ENCODE assay signal across 1 cellular context in the genomic region with DNA sequence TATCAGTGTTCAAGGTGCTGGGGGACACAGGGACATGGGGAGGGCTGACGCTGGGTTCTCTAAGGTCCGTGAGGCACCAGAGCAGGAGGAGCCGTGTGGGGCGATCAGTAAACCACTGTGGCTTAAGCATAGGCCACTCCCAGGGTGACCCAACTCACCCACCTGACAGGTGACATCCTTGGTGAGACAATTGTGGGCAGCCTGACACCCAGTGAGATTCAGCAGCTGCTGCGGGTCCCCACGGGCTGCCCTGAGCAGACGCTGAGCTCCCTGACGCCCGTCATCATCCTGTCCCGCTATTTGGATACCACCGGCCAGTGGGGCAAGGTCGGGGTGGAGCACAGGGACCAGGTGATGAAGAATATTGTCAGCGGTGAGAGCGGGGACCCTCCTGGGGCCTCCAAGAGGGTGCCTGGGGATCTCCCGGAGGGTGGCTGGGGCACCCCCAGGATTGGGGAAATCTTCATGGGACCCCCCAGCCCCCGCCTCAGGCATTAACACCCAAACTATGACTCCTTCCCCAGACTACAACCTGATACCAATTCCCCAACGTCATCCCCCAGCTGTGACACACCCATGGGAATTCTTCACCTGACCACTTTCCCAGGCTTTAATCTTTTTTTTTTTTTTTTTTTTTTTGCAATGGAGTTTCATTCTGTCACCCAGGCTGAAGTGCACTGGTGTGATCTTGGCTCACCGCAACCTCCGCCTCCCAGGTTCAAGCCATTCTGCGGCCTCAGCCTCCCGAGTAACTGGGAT.
TF ChIP-seq lines count a peak whose summit lies in the region.

No MANE protein-coding gene starts in this region.

TF ChIP-seq in GM12878, 131 proteins besides CTCF, POLR2A, EP300 and RAD21:
- TF ChIP-seq TCF12 (IDR thresholded peaks at IDR 0.05; ENCODE audit: low read depth, low read length) (0 out of 2 replicates have a peak, but pooled peaks have one; percentile 43), MEF2B (IDR thresholded peaks at IDR 0.05; ENCODE audit: partially characterized antibody, poor library complexity, severe bottlenecking) (peak; percentile 69), NRF1 (conservative IDR thresholded peaks at IDR 0.05; ENCODE audit: low read depth, low read length) (no peak), JUND (IDR thresholded peaks at IDR 0.05; ENCODE audit: low read depth, low read length) (no peak), SUPT20H (IDR thresholded peaks at IDR 0.05; ENCODE audit: borderline replicate concordance, control insufficient read depth, low read depth, low read length) (no peak), RUNX3 (IDR thresholded peaks at IDR 0.05; ENCODE audit: low read length) (no peak), ETV6 (conservative IDR thresholded peaks at IDR 0.05 in 1 of 2, IDR thresholded peaks at IDR 0.05 in 1 of 2; ENCODE audit: borderline replicate concordance in 1 of 2, low read depth in 1 of 2) (no peak), SIX5 (IDR thresholded peaks at IDR 0.05; ENCODE audit: low read depth, low read length, severe bottlenecking) (no peak), HDAC2 (IDR thresholded peaks at IDR 0.05) (no peak), GATAD2B (conservative IDR thresholded peaks at IDR 0.05; ENCODE audit: low read depth) (0 out of 2 replicates have a peak, but pooled peaks have one; percentile 17), MYB (IDR thresholded peaks at IDR 0.05; ENCODE audit: borderline replicate concordance, low read depth, low read length) (no peak), BHLHE40 (IDR thresholded peaks at IDR 0.05; ENCODE audit: borderline replicate concordance in 1 of 2, low read depth in 2 of 2, low read length in 1 of 2) (no peak; a peak in 1 of 4 replicates), ATF7 (IDR thresholded peaks at IDR 0.05; ENCODE audit: low read depth) (no peak), CREB1 (IDR thresholded peaks at IDR 0.05; ENCODE audit: low read depth) (no peak)
- TF ChIP-seq, protein P1, sequence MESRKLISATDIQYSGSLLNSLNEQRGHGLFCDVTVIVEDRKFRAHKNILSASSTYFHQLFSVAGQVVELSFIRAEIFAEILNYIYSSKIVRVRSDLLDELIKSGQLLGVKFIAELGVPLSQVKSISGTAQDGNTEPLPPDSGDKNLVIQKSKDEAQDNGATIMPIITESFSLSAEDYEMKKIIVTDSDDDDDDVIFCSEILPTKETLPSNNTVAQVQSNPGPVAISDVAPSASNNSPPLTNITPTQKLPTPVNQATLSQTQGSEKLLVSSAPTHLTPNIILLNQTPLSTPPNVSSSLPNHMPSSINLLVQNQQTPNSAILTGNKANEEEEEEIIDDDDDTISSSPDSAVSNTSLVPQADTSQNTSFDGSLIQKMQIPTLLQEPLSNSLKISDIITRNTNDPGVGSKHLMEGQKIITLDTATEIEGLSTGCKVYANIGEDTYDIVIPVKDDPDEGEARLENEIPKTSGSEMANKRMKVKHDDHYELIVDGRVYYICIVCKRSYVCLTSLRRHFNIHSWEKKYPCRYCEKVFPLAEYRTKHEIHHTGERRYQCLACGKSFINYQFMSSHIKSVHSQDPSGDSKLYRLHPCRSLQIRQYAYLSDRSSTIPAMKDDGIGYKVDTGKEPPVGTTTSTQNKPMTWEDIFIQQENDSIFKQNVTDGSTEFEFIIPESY (IDR thresholded peaks at IDR 0.05) = no peak
- TF ChIP-seq, protein P2, sequence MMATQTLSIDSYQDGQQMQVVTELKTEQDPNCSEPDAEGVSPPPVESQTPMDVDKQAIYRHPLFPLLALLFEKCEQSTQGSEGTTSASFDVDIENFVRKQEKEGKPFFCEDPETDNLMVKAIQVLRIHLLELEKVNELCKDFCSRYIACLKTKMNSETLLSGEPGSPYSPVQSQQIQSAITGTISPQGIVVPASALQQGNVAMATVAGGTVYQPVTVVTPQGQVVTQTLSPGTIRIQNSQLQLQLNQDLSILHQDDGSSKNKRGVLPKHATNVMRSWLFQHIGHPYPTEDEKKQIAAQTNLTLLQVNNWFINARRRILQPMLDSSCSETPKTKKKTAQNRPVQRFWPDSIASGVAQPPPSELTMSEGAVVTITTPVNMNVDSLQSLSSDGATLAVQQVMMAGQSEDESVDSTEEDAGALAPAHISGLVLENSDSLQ (IDR thresholded peaks at IDR 0.05) = peak; percentile 53; the same call in 1 of the 2 replicates
- TF ChIP-seq, protein P3, sequence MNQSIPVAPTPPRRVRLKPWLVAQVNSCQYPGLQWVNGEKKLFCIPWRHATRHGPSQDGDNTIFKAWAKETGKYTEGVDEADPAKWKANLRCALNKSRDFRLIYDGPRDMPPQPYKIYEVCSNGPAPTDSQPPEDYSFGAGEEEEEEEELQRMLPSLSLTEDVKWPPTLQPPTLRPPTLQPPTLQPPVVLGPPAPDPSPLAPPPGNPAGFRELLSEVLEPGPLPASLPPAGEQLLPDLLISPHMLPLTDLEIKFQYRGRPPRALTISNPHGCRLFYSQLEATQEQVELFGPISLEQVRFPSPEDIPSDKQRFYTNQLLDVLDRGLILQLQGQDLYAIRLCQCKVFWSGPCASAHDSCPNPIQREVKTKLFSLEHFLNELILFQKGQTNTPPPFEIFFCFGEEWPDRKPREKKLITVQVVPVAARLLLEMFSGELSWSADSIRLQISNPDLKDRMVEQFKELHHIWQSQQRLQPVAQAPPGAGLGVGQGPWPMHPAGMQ (IDR thresholded peaks at IDR 0.05; ENCODE audit: borderline replicate concordance) = no peak
- TF ChIP-seq, protein P4, sequence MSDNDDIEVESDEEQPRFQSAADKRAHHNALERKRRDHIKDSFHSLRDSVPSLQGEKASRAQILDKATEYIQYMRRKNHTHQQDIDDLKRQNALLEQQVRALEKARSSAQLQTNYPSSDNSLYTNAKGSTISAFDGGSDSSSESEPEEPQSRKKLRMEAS (IDR thresholded peaks at IDR 0.05; ENCODE audit: low read depth, low read length) = no peak
- TF ChIP-seq, protein P5, sequence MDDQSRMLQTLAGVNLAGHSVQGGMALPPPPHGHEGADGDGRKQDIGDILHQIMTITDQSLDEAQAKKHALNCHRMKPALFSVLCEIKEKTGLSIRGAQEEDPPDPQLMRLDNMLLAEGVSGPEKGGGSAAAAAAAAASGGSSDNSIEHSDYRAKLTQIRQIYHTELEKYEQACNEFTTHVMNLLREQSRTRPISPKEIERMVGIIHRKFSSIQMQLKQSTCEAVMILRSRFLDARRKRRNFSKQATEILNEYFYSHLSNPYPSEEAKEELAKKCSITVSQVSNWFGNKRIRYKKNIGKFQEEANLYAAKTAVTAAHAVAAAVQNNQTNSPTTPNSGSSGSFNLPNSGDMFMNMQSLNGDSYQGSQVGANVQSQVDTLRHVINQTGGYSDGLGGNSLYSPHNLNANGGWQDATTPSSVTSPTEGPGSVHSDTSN (IDR thresholded peaks at IDR 0.05; ENCODE audit: insufficient replicate concordance, low read depth, low read length) = peak; percentile 24
- TF ChIP-seq, protein P6, sequence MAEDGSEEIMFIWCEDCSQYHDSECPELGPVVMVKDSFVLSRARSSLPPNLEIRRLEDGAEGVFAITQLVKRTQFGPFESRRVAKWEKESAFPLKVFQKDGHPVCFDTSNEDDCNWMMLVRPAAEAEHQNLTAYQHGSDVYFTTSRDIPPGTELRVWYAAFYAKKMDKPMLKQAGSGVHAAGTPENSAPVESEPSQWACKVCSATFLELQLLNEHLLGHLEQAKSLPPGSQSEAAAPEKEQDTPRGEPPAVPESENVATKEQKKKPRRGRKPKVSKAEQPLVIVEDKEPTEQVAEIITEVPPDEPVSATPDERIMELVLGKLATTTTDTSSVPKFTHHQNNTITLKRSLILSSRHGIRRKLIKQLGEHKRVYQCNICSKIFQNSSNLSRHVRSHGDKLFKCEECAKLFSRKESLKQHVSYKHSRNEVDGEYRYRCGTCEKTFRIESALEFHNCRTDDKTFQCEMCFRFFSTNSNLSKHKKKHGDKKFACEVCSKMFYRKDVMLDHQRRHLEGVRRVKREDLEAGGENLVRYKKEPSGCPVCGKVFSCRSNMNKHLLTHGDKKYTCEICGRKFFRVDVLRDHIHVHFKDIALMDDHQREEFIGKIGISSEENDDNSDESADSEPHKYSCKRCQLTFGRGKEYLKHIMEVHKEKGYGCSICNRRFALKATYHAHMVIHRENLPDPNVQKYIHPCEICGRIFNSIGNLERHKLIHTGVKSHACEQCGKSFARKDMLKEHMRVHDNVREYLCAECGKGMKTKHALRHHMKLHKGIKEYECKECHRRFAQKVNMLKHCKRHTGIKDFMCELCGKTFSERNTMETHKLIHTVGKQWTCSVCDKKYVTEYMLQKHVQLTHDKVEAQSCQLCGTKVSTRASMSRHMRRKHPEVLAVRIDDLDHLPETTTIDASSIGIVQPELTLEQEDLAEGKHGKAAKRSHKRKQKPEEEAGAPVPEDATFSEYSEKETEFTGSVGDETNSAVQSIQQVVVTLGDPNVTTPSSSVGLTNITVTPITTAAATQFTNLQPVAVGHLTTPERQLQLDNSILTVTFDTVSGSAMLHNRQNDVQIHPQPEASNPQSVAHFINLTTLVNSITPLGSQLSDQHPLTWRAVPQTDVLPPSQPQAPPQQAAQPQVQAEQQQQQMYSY (CRISPR knock-in tag; IDR thresholded peaks at IDR 0.05) = no peak
- TF ChIP-seq, protein P7, sequence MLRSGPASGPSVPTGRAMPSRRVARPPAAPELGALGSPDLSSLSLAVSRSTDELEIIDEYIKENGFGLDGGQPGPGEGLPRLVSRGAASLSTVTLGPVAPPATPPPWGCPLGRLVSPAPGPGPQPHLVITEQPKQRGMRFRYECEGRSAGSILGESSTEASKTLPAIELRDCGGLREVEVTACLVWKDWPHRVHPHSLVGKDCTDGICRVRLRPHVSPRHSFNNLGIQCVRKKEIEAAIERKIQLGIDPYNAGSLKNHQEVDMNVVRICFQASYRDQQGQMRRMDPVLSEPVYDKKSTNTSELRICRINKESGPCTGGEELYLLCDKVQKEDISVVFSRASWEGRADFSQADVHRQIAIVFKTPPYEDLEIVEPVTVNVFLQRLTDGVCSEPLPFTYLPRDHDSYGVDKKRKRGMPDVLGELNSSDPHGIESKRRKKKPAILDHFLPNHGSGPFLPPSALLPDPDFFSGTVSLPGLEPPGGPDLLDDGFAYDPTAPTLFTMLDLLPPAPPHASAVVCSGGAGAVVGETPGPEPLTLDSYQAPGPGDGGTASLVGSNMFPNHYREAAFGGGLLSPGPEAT (IDR thresholded peaks at IDR 0.05; ENCODE audit: low read depth) = no peak
